ENCODE assay signal across 13 cellular contexts in genomic region chr11:76233196-76233921, GRCh38. TPM values are rescaled to one million over a fixed set of nuclear protein-coding genes. Genes with fewer than 3 reads are reported as not detected.
A peak's percentile ranks its signal among the peaks of the same experiment; 100 is the strongest.
DNase-seq lines count a peak whose midpoint lies in the region; FAIRE-seq and TF ChIP-seq lines count a peak whose summit lies in the region.
"Had no signal": no experiment of that assay in that cellular context is flagged by ENCODE, and none has a peak within 500 bp of the region (broad histone marks: within the 10 kb centered on the region; RNA-seq: fewer than 3 reads in every experiment).

No MANE protein-coding gene starts in this region.

- no peaks in the 10 kb centered on the region for H3K36me3 ChIP-seq in CD8-positive, alpha-beta memory T cell (ENCODE audit: insufficient read depth, low read length)
- H3K36me3 ChIP-seq in Loucy (ENCODE audit: insufficient read depth, low read length) (no peaks in the 10 kb centered on the region), breast epithelium (no peaks in the 10 kb centered on the region)
- H3K36me3 ChIP-seq: SJSA1 had no signal

- peaks cover 41 to 62% (median 52%) of the 10 kb centered on the region in 3 donors for H3K4me1 Mint-ChIP-seq in CD8-positive, alpha-beta memory T cell
- H3K4me1 Mint-ChIP-seq in neural crest cell, result peaks cover 21% of the 10 kb centered on the region

- H3F3A ChIP-seq in Loucy (ENCODE audit: low read depth), result peaks cover 7% of the 10 kb centered on the region

- H3K27me3 Mint-ChIP-seq in CD8-positive, alpha-beta memory T cell, result peaks cover 6 to 11% of the 10 kb centered on the region in 2 donors
- H3K27me3 Mint-ChIP-seq in neural crest cell (ENCODE audit: low read depth), result peaks cover 26% of the 10 kb centered on the region

- H2AFZ ChIP-seq in Loucy (ENCODE audit: low read length), result no peak overlapping the region

- no peaks in the 10 kb centered on the region for H3K9me3 ChIP-seq in CD8-positive, alpha-beta memory T cell (ENCODE audit: low read length)
- H3K9me3 ChIP-seq in Loucy (ENCODE audit: insufficient read depth, low read depth, low read length) (no peaks in the 10 kb centered on the region), breast epithelium (no peaks in the 10 kb centered on the region)
- H3K9me3 ChIP-seq: SJSA1 had no signal

- TF ChIP-seq CTCF in Loucy (conservative IDR thresholded peaks at IDR 0.05; ENCODE audit: low read length), result no peak
- TF ChIP-seq CTCF in breast epithelium (IDR thresholded peaks at IDR 0.05), result no peak
- no peak for TF ChIP-seq CTCF in neural crest cell (conservative IDR thresholded peaks at IDR 0.05)
- TF ChIP-seq CTCF in GM13977 (IDR thresholded peaks at IDR 0.05; ENCODE audit: extremely low read depth, insufficient read depth, missing control alignments), result no peak

- no peaks in the 10 kb centered on the region for H3K27me3 ChIP-seq in CD8-positive, alpha-beta memory T cell (ENCODE audit: insufficient read depth, low read length, poor library complexity, severe bottlenecking)
- H3K27me3 ChIP-seq in Loucy (ENCODE audit: insufficient read depth, low read length, poor library complexity, severe bottlenecking), result no peaks in the 10 kb centered on the region
- H3K27me3 ChIP-seq in breast epithelium, result no peaks in the 10 kb centered on the region
- H3K27me3 ChIP-seq: SJSA1 had no signal

- FAIRE-seq in GM12891 (lab: Jason Lieb, UNC), result no peak
- FAIRE-seq: colon had no signal

- H3K79me2 ChIP-seq in Loucy (ENCODE audit: insufficient read depth, low read length), result no peaks in the 10 kb centered on the region

- peaks cover 0 to 8% (median 6%) of the 10 kb centered on the region in 5 donors for H3K9me3 Mint-ChIP-seq in CD8-positive, alpha-beta memory T cell
- H3K9me3 Mint-ChIP-seq in neural crest cell, result no peaks in the 10 kb centered on the region

- peak overlapping the region in 3 of 8 donors; percentile 22 to 100 (median 70) for H3K27ac Mint-ChIP-seq in CD8-positive, alpha-beta memory T cell
- H3K27ac Mint-ChIP-seq in neural crest cell (ENCODE audit: unreplicated experiment), result peak overlapping the region; percentile 19

- no peak overlapping the region for H3K27ac ChIP-seq in CD8-positive, alpha-beta memory T cell (ENCODE audit: low read depth, low read length)
- H3K27ac ChIP-seq in breast epithelium, result peak overlapping the region; percentile 88 to 95
- H3K27ac ChIP-seq: SJSA1 had no signal

- H3K9me2 ChIP-seq in Loucy (replicated peaks; ENCODE audit: low read depth, low read length), result no peaks in the 10 kb centered on the region

- no peak overlapping the region for H3K4me3 ChIP-seq in CD8-positive, alpha-beta memory T cell (ENCODE audit: low read length)
- peak overlapping the region; percentile 93 for H3K4me3 ChIP-seq in Loucy (ENCODE audit: low read length, poor library complexity, severe bottlenecking)
- H3K4me3 ChIP-seq in breast epithelium, result no peak overlapping the region
- H3K4me3 ChIP-seq: SJSA1 had no signal

- H3K36me3 Mint-ChIP-seq in CD8-positive, alpha-beta memory T cell, result peaks cover 0 to 14% (median 0%) of the 10 kb centered on the region in 3 donors
- peaks cover 3% of the 10 kb centered on the region for H3K36me3 Mint-ChIP-seq in neural crest cell (ENCODE audit: low read depth)

- peak overlapping the region in 6 of 7 donors; percentile 45 to 95 (median 58) for H3K4me3 Mint-ChIP-seq in CD8-positive, alpha-beta memory T cell
- peak overlapping the region; percentile 92 for H3K4me3 Mint-ChIP-seq in neural crest cell

- peak overlapping the region; percentile 76 for H3K9ac ChIP-seq in Loucy (ENCODE audit: low read depth, low read length, poor library complexity, severe bottlenecking)

- intact Hi-C loops in breast epithelium (cut with DNase I; ENCODE audit: low total_unique reads), result no loop called here

- no peak for DNase-seq in CD8-positive, alpha-beta memory T cell
- DNase-seq in breast epithelium (ENCODE audit: low spot score in 2 of 2) (no peak), neural crest cell (ENCODE audit: low read depth, low spot score) (no peak), GM12891 (ENCODE audit: insufficient read length, low spot score) (no peak), SW 1271 (lab: John Stamatoyannopoulos, UW) (no peak), GM13977 (ENCODE audit: low spot score) (no peak), GF-D8 (lab: John Stamatoyannopoulos, UW) (no peak)
- DNase-seq: Kasumi-1, NCI-H226 had no signal

- no peaks in the 10 kb centered on the region for H4K20me1 ChIP-seq in Loucy (ENCODE audit: insufficient read depth, low read length, poor library complexity, severe bottlenecking)

- POLR2A ChIA-PET in CD8-positive, alpha-beta memory T cell (lab: Charles Lee), result interaction anchor here (3.1 kb wide), 1 partner anchor 25 kb away, joined by 39 read pairs; the partner anchor contains the start of gene WNT11

- TF ChIP-seq POLR2A in breast epithelium (IDR thresholded peaks at IDR 0.05) (no peak), GM12891 (IDR thresholded peaks at IDR 0.05; ENCODE audit: low read depth, low read length) (no peak)

- peaks cover 49% of the 10 kb centered on the region for H3K4me1 ChIP-seq in CD8-positive, alpha-beta memory T cell (ENCODE audit: insufficient read depth, low read length)
- H3K4me1 ChIP-seq in Loucy (ENCODE audit: insufficient read depth, low read length, poor library complexity, severe bottlenecking), result peaks cover 59% of the 10 kb centered on the region
- no peaks in the 10 kb centered on the region for H3K4me1 ChIP-seq in breast epithelium

- CTCF ChIA-PET in CD8-positive, alpha-beta memory T cell (lab: Charles Lee), result interaction anchor here (1.1 to 12.6 kb wide), 3 partner anchors 14 to 32 kb away, joined by 3 to 162 read pairs (median 3); no protein-coding TSS in a partner anchor

- in situ Hi-C loops in GM13977 (cut with MboI; ENCODE audit: low pct_unique_long_range_greater_than_20kb, low sequenced_read_pairs, unreplicated experiment), result no loop called here

- peak overlapping the region; percentile 89 for H3K4me2 ChIP-seq in Loucy (ENCODE audit: low read depth, low read length, poor library complexity, severe bottlenecking)

TF ChIP-seq in GM12891, 5 proteins besides CTCF, POLR2A, EP300 and RAD21:
- TF ChIP-seq PAX5 (IDR thresholded peaks at IDR 0.05; ENCODE audit: insufficient read depth, low read length, severe bottlenecking) (no peak), POU2F2 (IDR thresholded peaks at IDR 0.05; ENCODE audit: low read depth, low read length) (no peak), POLR2AphosphoS5 (IDR thresholded peaks at IDR 0.05; ENCODE audit: low read depth, low read length) (no peak), SPI1 (IDR thresholded peaks at IDR 0.05; ENCODE audit: low read depth, low read length) (no peak), TAF1 (IDR thresholded peaks at IDR 0.05; ENCODE audit: low read depth, low read length) (no peak)

RNA-seq across cellular contexts. Expression of gene WNT11, which starts 27.1 kb away (rescaled TPM):
- total RNA-seq in CD8-positive, alpha-beta memory T cell, result under 1 TPM in 1 of 2 experiments, not detected in 1; 0.28 TPM
- polyA plus RNA-seq in CD8-positive, alpha-beta memory T cell, result 1.2 TPM
- total RNA-seq in breast epithelium (10 to 100 TPM in 2 of 3 donors, 1 to 10 TPM in 1; 7.0 to 70.6 (median 17.7) TPM), neural crest cell (0.16 and 0.19 TPM in 2 replicates)
- not detected for polyA plus RNA-seq in GM12891 (2012; ENCODE audit: low read depth, missing spikeins)
- total RNA-seq: glomerular endothelial cell, SJSA1 had no signal
